Comparison of ENCODE assay signal across 8 cellular contexts in the genomic region with DNA sequence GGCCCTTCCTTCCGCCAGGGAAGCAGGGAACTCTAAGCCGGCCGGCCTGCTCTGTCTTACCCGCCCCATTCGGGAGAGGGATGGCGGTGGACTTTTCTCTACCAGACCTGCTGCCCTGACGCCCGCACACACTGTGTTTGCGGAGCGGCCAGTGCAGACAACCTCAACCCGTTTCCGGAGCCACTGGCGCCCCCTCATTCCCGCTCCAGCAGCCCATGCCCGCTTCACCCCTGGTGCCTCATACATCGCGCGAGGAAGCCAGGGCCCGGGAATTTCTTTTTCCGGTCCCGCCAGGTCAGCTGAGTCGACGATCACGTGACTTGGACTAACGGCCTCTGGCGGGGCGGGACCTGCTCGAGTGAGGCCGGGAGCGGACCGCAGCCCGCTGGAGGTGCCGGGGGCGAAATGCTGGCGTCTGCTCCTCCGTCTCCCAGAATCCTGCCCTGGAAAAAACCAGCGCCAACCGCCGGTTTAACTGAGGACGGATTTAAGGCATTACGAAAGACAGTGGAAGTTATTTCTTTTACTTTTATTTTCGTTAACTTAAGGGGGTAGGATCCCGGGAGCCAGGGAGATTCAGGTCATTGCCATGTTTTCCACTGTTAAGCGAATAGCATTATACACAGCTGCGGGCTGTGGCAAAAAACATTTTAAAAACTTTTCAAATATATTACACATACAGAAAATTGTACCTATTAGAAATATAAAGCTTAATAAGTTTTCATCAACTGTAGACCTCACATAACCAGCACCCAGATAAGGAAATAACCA. TPM values are rescaled to one million over a fixed set of nuclear protein-coding genes. Genes with fewer than 3 reads are reported as not detected.
A peak's percentile ranks its signal among the peaks of the same experiment; 100 is the strongest.
DNase-seq lines count a peak whose midpoint lies in the region; ATAC-seq, FAIRE-seq and TF ChIP-seq lines count a peak whose summit lies in the region.
"Not testable (repeated sequence)": the region's sequence is repeated elsewhere in the genome, so short reads cannot be mapped to it uniquely, and the experiment has no call there.

No MANE protein-coding gene starts in this region.

- TF ChIP-seq CTCF in IMR-90 (conservative IDR thresholded peaks at IDR 0.05; ENCODE audit: low read depth, low read length); pancreas (IDR thresholded peaks at IDR 0.05): not testable (repeated sequence)

- BruUV-seq in IMR-90 (replicated peaks; lab: Mats Ljungman, UMichigan), result not testable (repeated sequence)

- H2BK20ac ChIP-seq in IMR-90 (ENCODE audit: low read depth, low read length), result not testable (repeated sequence)

- intact Hi-C loops in IMR-90 (cut with micrococcal nuclease); pancreas (cut with DNase I): not testable (repeated sequence)

- H3K36me3 ChIP-seq in GM23248 (ENCODE audit: low read depth); IMR-90 (ENCODE audit: control insufficient read depth, insufficient read depth, low read length); pancreas: not testable (repeated sequence)

- dilution Hi-C loops in IMR-90 (cut with HindIII; ENCODE audit: low sequenced_read_pairs, unreplicated experiment), result not testable (repeated sequence)

- POLR2A ChIA-PET in IMR-90 (lab: Charles Lee; ENCODE audit: unreplicated experiment), result not testable (repeated sequence)

- H3K14ac ChIP-seq in IMR-90 (replicated peaks; ENCODE audit: low read depth, low read length), result not testable (repeated sequence)

- not testable (repeated sequence) for H2BK120ac ChIP-seq in IMR-90 (ENCODE audit: low read depth, low read length)

- TF ChIP-seq RAD21 in IMR-90 (IDR thresholded peaks at IDR 0.05; ENCODE audit: low read length), result not testable (repeated sequence)

- H2AFZ ChIP-seq in GM23248 (peak overlapping the region; percentile 72), IMR-90 (replicated peaks; ENCODE audit: low read length, poor library complexity) (peak overlapping the region; percentile 92)

- H3K27ac ChIP-seq in GM23248, pancreas: not testable (repeated sequence)
- H3K27ac ChIP-seq in IMR-90 (ENCODE audit: insufficient read depth, low read length), result peak overlapping the region; percentile 46; the same call in 1 of the 2 replicates

- FAIRE-seq in pancreas (lab: Jason Lieb, UNC), result peak; percentile 84

- H2AK5ac ChIP-seq in IMR-90 (ENCODE audit: low read depth, low read length), result not testable (repeated sequence)

- not testable (repeated sequence) for H3K79me1 ChIP-seq in IMR-90 (ENCODE audit: low read depth in 1 of 2, low read length in 2 of 2)

- peak overlapping the region; percentile 74 to 99 for H4K8ac ChIP-seq in IMR-90 (ENCODE audit: low read depth in 2 of 2, low read length in 2 of 2)

- H4K20me1 ChIP-seq in GM23248 (ENCODE audit: insufficient read depth); IMR-90 (ENCODE audit: insufficient read depth, low read length): not testable (repeated sequence)

- H3F3A ChIP-seq in GM23248 (ENCODE audit: insufficient read depth), result not testable (repeated sequence)

- H3K9ac ChIP-seq in GM23248 (peak overlapping the region; percentile 64), IMR-90 (ENCODE audit: low read depth, low read length) (0 out of 2 replicates have a peak overlapping the region, but pooled peaks have one; percentile 49)

- H3K56ac ChIP-seq in IMR-90 (ENCODE audit: extremely low read depth, insufficient read depth, low read length), result not testable (repeated sequence)

- H3K79me2 ChIP-seq in GM23248 (ENCODE audit: insufficient read depth), result not testable (repeated sequence)

- CTCF ChIA-PET in IMR-90 (lab: Yijun Ruan, JAX), result interaction anchor here (0.6 kb wide), 1 partner anchor 773 kb away, joined by 3 read pairs; no protein-coding TSS in a partner anchor

- H3K9me3 ChIP-seq in GM23248 (ENCODE audit: low read depth); IMR-90 (ENCODE audit: control insufficient read depth, insufficient read depth, low read length); pancreas: not testable (repeated sequence)

- H3K4ac ChIP-seq in IMR-90 (ENCODE audit: low read depth, low read length), result peak overlapping the region; percentile 72; the same call in 1 of the 2 replicates

- H3K27me3 ChIP-seq in GM23248 (replicated peaks; ENCODE audit: insufficient read depth); IMR-90 (ENCODE audit: control insufficient read depth, insufficient read depth, low read length); pancreas: not testable (repeated sequence)

- H4K91ac ChIP-seq in IMR-90 (ENCODE audit: insufficient read depth, low read depth, low read length), result not testable (repeated sequence)

- WGBS in GM23248 (ENCODE audit: low coverage in 1 of 2, low lambda C conversion rate in 2 of 2, missing lambda C conversion rate in 2 of 2), 2 experiments, result 2% methylated on average over 27 to 32 of the region's 45 CpGs
- WGBS in IMR-90 (ENCODE audit: extremely low coverage in 2 of 2, insufficient read length in 1 of 2), 2 experiments, result no CpG with 5 or more reads among the region's 45 CpGs
- 3 to 4% methylated on average over 29 to 35 of the region's 45 CpGs for WGBS in pancreas, 2 donors

- H3K4me3 ChIP-seq in GM23248 (peak overlapping the region; percentile 62), IMR-90 (ENCODE audit: insufficient read depth, low read depth, low read length) (peak overlapping the region; percentile 40), pancreas (peak overlapping the region; percentile 26 to 54 (median 29))

- H3K9me1 ChIP-seq in IMR-90 (ENCODE audit: insufficient read depth, low read length), result not testable (repeated sequence)

- H3K23ac ChIP-seq in IMR-90 (ENCODE audit: low read depth, low read length), result not testable (repeated sequence)

- H3K4me1 ChIP-seq in GM23248 (ENCODE audit: insufficient read depth); IMR-90 (ENCODE audit: control insufficient read depth, insufficient read depth, low read length); pancreas: not testable (repeated sequence)

- not testable (repeated sequence) for H2BK5ac ChIP-seq in IMR-90 (ENCODE audit: low read depth, low read length, poor library complexity, severe bottlenecking)

- DNase-seq in Daoy (ENCODE audit: low read depth) (peak; percentile 90), GM23248 (peak; percentile 95), IMR-90 (peak; percentile 88), cerebellar cortex (ENCODE audit: low spot score) (peak; percentile 89), iPS DF 19.7 (ENCODE audit: low read depth, low spot score) (peak; percentile 42), pancreas (peak; percentile 85 to 96 (median 92))
- DNase-seq in activated CD4-positive, alpha-beta T cell treated with anti-CD3 and anti-CD28 coated beads, Interleukin-2, amount 50 U/mL, for 4 hours, result peak; percentile 23 to 40
- DNase-seq in stimulated activated CD8-positive, alpha-beta memory T cell treated with anti-CD3 and anti-CD28 coated beads, Interleukin-7, amount 100 ng/mL, for 48 hours (ENCODE audit: extremely low read depth in 1 of 2, low read depth in 1 of 2), result peak; percentile 73

- not testable (repeated sequence) for TF ChIP-seq POLR2A in IMR-90 (IDR thresholded peaks at IDR 0.05; ENCODE audit: low read depth, low read length)

- peak overlapping the region; percentile 42 for H3K4me2 ChIP-seq in GM23248 (ENCODE audit: unreplicated experiment)
- H3K4me2 ChIP-seq in IMR-90 (ENCODE audit: low read depth, low read length), result peak overlapping the region; percentile 66

- H2AK9ac ChIP-seq in IMR-90 (replicated peaks; ENCODE audit: low read depth, low read length, poor library complexity), result not testable (repeated sequence)

- in situ Hi-C loops in GM23248 (cut with MboI), result not testable (repeated sequence)
- in situ Hi-C loops in IMR-90 (cut with MboI; ENCODE audit: low sequenced_read_pairs), result loop anchor here (25.0 kb wide), 1 partner anchor 1463 kb away; no protein-coding TSS in a partner anchor

- H2BK15ac ChIP-seq in IMR-90 (ENCODE audit: low read depth, low read length), result not testable (repeated sequence)

- H4K5ac ChIP-seq in IMR-90 (ENCODE audit: low read depth, low read length), result peak overlapping the region; percentile 70; the same call in 1 of the 2 replicates

- not testable (repeated sequence) for H3K9me2 ChIP-seq in GM23248 (ENCODE audit: insufficient read depth)

- ATAC-seq in IMR-90 (ENCODE audit: low read depth), result peak; percentile 99
- ATAC-seq in pancreas, result peak; percentile 97 to 99 (median 98)

- H3K18ac ChIP-seq in IMR-90 (ENCODE audit: low read depth, low read length), result not testable (repeated sequence)

TF ChIP-seq in IMR-90, 13 proteins besides CTCF, POLR2A, EP300 and RAD21 (continues in another document):
- TF ChIP-seq, protein P1, sequence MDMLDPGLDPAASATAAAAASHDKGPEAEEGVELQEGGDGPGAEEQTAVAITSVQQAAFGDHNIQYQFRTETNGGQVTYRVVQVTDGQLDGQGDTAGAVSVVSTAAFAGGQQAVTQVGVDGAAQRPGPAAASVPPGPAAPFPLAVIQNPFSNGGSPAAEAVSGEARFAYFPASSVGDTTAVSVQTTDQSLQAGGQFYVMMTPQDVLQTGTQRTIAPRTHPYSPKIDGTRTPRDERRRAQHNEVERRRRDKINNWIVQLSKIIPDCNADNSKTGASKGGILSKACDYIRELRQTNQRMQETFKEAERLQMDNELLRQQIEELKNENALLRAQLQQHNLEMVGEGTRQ (IDR thresholded peaks at IDR 0.05; ENCODE audit: low read depth, low read length), result peak; percentile 90
- TF ChIP-seq FOS (IDR thresholded peaks at IDR 0.05; ENCODE audit: low read depth, low read length) (peak; percentile 18; the same call in 1 of the 2 replicates), MAZ (IDR thresholded peaks at IDR 0.05; ENCODE audit: borderline replicate concordance, low read depth, low read length) (peak; percentile 36; the same call in 1 of the 2 replicates)

RNA-seq across cellular contexts. Expression of gene GOLGA6A, which starts 17.8 kb away (rescaled TPM):
- total RNA-seq in Daoy (2014; rRNA removed; shearing (Covaris generic)), result 0.06 TPM in 1 of 2 replicates, not detected in the other
- not detected in 2 replicates for total RNA-seq in GM23248 (2014; rRNA removed; shearing (Covaris generic))
- not detected in 2 replicates for polyA plus RNA-seq in GM23248 (2016; fragmentation: Nextera tagmentation; extraction: Ambion mirVana)
- not detected in 2 replicates for total RNA-seq in IMR-90 (2012; rRNA removed)
- not detected in 2 replicates for polyA plus RNA-seq in IMR-90 (2012; rRNA removed)
- not detected in 2 replicates for polyA plus RNA-seq in IMR-90 (2012; cell fraction: cytosol; rRNA removed)
- polyA plus RNA-seq in IMR-90 (2012; cell fraction: nucleus; rRNA removed; ENCODE audit: low replicate concordance), result 0.14 TPM in 1 of 2 replicates, not detected in the other
- not detected for total RNA-seq in pancreas
- not detected for polyA plus RNA-seq in pancreas

RNA-seq across cellular contexts. Expression of gene ISLR2, which starts 30.2 kb away (rescaled TPM):
- total RNA-seq in Daoy (2014; rRNA removed; shearing (Covaris generic)), result not detected in 2 replicates
- total RNA-seq in GM23248 (2014; rRNA removed; shearing (Covaris generic)), result not detected in 2 replicates
- polyA plus RNA-seq in GM23248 (2016; fragmentation: Nextera tagmentation; extraction: Ambion mirVana) (0.20 TPM in 1 of 2 replicates, not detected in the other), IMR-90 (2012; rRNA removed) (not detected in 2 replicates), pancreas (under 1 TPM; 0.23 to 0.31 TPM)
- total RNA-seq in IMR-90 (2012; rRNA removed) (not detected in 2 replicates), pancreas (under 1 TPM; 0.08 to 0.50 (median 0.16) TPM)
- not detected in 2 replicates for polyA plus RNA-seq in IMR-90 (2012; cell fraction: cytosol; rRNA removed)
- not detected in 2 replicates for polyA plus RNA-seq in IMR-90 (2012; cell fraction: nucleus; rRNA removed; ENCODE audit: low replicate concordance)

Comparison
In these comparisons a context has a peak if more than half of its experiments do, and no peak if none do; other contexts are left out.
1. DNase-seq: peak in every context shown above with its lines; median percentile 95 in GM23248; 92 in pancreas; 90 in Daoy; 89 in cerebellar cortex; 88 in IMR-90; 73 in stimulated activated CD8-positive, alpha-beta memory T cell treated with anti-CD3 and anti-CD28 coated beads, Interleukin-7, amount 100 ng/mL, for 48 hours; 42 in iPS DF 19.7; 32 in activated CD4-positive, alpha-beta T cell treated with anti-CD3 and anti-CD28 coated beads, Interleukin-2, amount 50 U/mL, for 4 hours.